20 cellular contexts compared by ENCODE assay signal in genomic region chr16:11035096-11035495, GRCh38.
"Had no signal": no experiment of that assay in that cellular context is flagged by ENCODE, and none has a peak within 500 bp of the region (broad histone marks: within the 10 kb centered on the region; RNA-seq: fewer than 3 reads in every experiment).

No MANE protein-coding gene starts in this region.

- H3K4me1 Mint-ChIP-seq: activated naive CD4-positive, alpha-beta T cell treated with anti-CD3 and anti-CD28 coated beads, Interleukin-2, amount 50 U/mL, for 24 hours had no signal

- H3K36me3 ChIP-seq: neural progenitor cell, prostate gland, uterus had no signal

- H3K27ac ChIP-seq: ascending aorta, neural progenitor cell, prostate gland, WERI-Rb-1 had no signal

- H3K9me3 ChIP-seq: ascending aorta, gastroesophageal sphincter, heart right ventricle, lower lobe of right lung, prostate gland, right atrium auricular region, tibial nerve, uterus had no signal

- H3K9me3 Mint-ChIP-seq: activated naive CD4-positive, alpha-beta T cell treated with anti-CD3 and anti-CD28 coated beads, Interleukin-2, amount 50 U/mL, for 24 hours; activated T-cell treated with anti-CD3 and anti-CD28 coated beads, Interleukin-2, amount 50 U/mL, for 4 hours; immature natural killer cell had no signal

- H3K27ac Mint-ChIP-seq: activated naive CD4-positive, alpha-beta T cell treated with anti-CD3 and anti-CD28 coated beads, Interleukin-2, amount 50 U/mL, for 24 hours had no signal

- ATAC-seq: activated T-cell treated with anti-CD3 and anti-CD28 coated beads, Interleukin-2, amount 50 U/mL, for 4 hours had no signal

- H2AFZ ChIP-seq: neural progenitor cell had no signal

- H3K4me1 ChIP-seq: ascending aorta, prostate gland had no signal

- H3K27me3 Mint-ChIP-seq: activated naive CD4-positive, alpha-beta T cell treated with anti-CD3 and anti-CD28 coated beads, Interleukin-2, amount 50 U/mL, for 24 hours had no signal

- DNase-seq: activated CD4-positive, alpha-beta T cell treated with anti-CD3 and anti-CD28 coated beads, Interleukin-2, amount 50 U/mL, for 4 hours; activated gamma-delta T cell; activated T-cell treated with anti-CD3 and anti-CD28 coated beads, Interleukin-2, amount 50 U/mL, for 4 hours; effector CD4-positive, alpha-beta T cell; heart right ventricle; immature natural killer cell; lower lobe of right lung; midbrain; stimulated activated CD4-positive, alpha-beta T cell treated with anti-CD3 and anti-CD28 coated beads, Interleukin-2, amount 100 ng/mL, for 24 hours; stimulated activated naive CD4-positive, alpha-beta T cell treated with Interleukin-2 at 50 U/mL for 16 hours; substantia nigra; WERI-Rb-1 had no signal

- H3K4me3 ChIP-seq: ascending aorta, gastroesophageal sphincter, heart right ventricle, lower lobe of right lung, neural progenitor cell, prostate gland, right atrium auricular region, tibial nerve, uterus had no signal

- H3K4me3 Mint-ChIP-seq: activated naive CD4-positive, alpha-beta T cell treated with anti-CD3 and anti-CD28 coated beads, Interleukin-2, amount 50 U/mL, for 24 hours; activated T-cell treated with anti-CD3 and anti-CD28 coated beads, Interleukin-2, amount 50 U/mL, for 4 hours; immature natural killer cell; neural progenitor cell had no signal

- H3K9ac ChIP-seq: neural progenitor cell had no signal

- H3K27me3 ChIP-seq: ascending aorta, gastroesophageal sphincter, heart right ventricle, neural progenitor cell, right atrium auricular region, tibial nerve, uterus had no signal
